ENCODE assay signal across 1 cellular context in genomic region chr15:49046113-49046883, GRCh38.
TF ChIP-seq lines count a peak whose summit lies in the region.

A gene with protein sequence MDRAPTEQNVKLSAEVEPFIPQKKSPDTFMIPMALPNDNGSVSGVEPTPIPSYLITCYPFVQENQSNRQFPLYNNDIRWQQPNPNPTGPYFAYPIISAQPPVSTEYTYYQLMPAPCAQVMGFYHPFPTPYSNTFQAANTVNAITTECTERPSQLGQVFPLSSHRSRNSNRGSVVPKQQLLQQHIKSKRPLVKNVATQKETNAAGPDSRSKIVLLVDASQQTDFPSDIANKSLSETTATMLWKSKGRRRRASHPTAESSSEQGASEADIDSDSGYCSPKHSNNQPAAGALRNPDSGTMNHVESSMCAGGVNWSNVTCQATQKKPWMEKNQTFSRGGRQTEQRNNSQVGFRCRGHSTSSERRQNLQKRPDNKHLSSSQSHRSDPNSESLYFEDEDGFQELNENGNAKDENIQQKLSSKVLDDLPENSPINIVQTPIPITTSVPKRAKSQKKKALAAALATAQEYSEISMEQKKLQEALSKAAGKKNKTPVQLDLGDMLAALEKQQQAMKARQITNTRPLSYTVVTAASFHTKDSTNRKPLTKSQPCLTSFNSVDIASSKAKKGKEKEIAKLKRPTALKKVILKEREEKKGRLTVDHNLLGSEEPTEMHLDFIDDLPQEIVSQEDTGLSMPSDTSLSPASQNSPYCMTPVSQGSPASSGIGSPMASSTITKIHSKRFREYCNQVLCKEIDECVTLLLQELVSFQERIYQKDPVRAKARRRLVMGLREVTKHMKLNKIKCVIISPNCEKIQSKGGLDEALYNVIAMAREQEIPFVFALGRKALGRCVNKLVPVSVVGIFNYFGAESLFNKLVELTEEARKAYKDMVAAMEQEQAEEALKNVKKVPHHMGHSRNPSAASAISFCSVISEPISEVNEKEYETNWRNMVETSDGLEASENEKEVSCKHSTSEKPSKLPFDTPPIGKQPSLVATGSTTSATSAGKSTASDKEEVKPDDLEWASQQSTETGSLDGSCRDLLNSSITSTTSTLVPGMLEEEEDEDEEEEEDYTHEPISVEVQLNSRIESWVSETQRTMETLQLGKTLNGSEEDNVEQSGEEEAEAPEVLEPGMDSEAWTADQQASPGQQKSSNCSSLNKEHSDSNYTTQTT (minus strand): TSS chr15:49046446. CDS start chr15:49046299, 147 bp downstream.

TF ChIP-seq in K562, 482 proteins besides CTCF, POLR2A, EP300 and RAD21 (continued from another document and continues in another):
- TF ChIP-seq THRB (CRISPR knock-in tag; conservative IDR thresholded peaks at IDR 0.05) (no peak), RUNX1 (IDR thresholded peaks at IDR 0.05; ENCODE audit: low read depth) (0 out of 2 replicates have a peak, but pooled peaks have one; percentile 36), ZSCAN29 (IDR thresholded peaks at IDR 0.05) (no peak), ZNF212 (CRISPR knock-in tag; IDR thresholded peaks at IDR 0.05) (no peak), ZC3H11A (IDR thresholded peaks at IDR 0.05; ENCODE audit: low read depth, low read length) (no peak), NR2C2 (CRISPR knock-in tag; IDR thresholded peaks at IDR 0.05) (no peak), NR2C2 (tag; IDR thresholded peaks at IDR 0.05) (peak; percentile 75), POU5F1 (IDR thresholded peaks at IDR 0.05; ENCODE audit: borderline replicate concordance, low read depth, low read length, partially characterized antibody) (peak; percentile 98), CSDE1 (IDR thresholded peaks at IDR 0.05) (no peak; a peak in 1 of 4 replicates), ZNF583 (CRISPR knock-in tag; IDR thresholded peaks at IDR 0.05) (no peak), ZKSCAN3 (CRISPR knock-in tag; IDR thresholded peaks at IDR 0.05) (no peak), ZNF121 (CRISPR knock-in tag; conservative IDR thresholded peaks at IDR 0.05) (no peak), SAFB (IDR thresholded peaks at IDR 0.05; ENCODE audit: borderline replicate concordance, low read depth, low read length) (no peak), ZBTB9 (CRISPR knock-in tag; IDR thresholded peaks at IDR 0.05) (peak; percentile 4; the same call in 1 of the 2 replicates), GTF2A2 (tag; IDR thresholded peaks at IDR 0.05) (no peak), REST (CRISPR knock-in tag; IDR thresholded peaks at IDR 0.05; ENCODE audit: low read depth) (no peak), ZNF707 (CRISPR knock-in tag; conservative IDR thresholded peaks at IDR 0.05) (no peak), SIN3A (IDR thresholded peaks at IDR 0.05; ENCODE audit: borderline replicate concordance in 2 of 2, control insufficient read depth in 1 of 2, low read depth in 2 of 2, low read length in 2 of 2) (peak; percentile 95 to 99), ZNF79 (CRISPR knock-in tag; IDR thresholded peaks at IDR 0.05; ENCODE audit: low read depth) (no peak), RREB1 (CRISPR knock-in tag; IDR thresholded peaks at IDR 0.05) (0 out of 2 replicates have a peak, but pooled peaks have one; percentile 34), TEAD4 (IDR thresholded peaks at IDR 0.05; ENCODE audit: low read length) (no peak), TEAD4 (CRISPR knock-in tag; IDR thresholded peaks at IDR 0.05; ENCODE audit: borderline replicate concordance) (no peak), ZSCAN32 (CRISPR knock-in tag; IDR thresholded peaks at IDR 0.05) (no peak), SIN3B (IDR thresholded peaks at IDR 0.05; ENCODE audit: low read depth) (0 out of 2 replicates have a peak, but pooled peaks have one; percentile 34), RAD51 (IDR thresholded peaks at IDR 0.05; ENCODE audit: borderline replicate concordance, low read depth) (no peak), NRF1 (conservative IDR thresholded peaks at IDR 0.05 in 1 of 2, IDR thresholded peaks at IDR 0.05 in 1 of 2) (peak; percentile 35 to 60; a peak in 3 of 4 replicates), PHB (CRISPR knock-in tag; IDR thresholded peaks at IDR 0.05) (no peak), E4F1 (CRISPR knock-in tag; IDR thresholded peaks at IDR 0.05; ENCODE audit: borderline replicate concordance) (no peak), GATA2 (CRISPR knock-in tag; IDR thresholded peaks at IDR 0.05) (no peak), ATF3 (IDR thresholded peaks at IDR 0.05) (peak; percentile 27; the same call in 1 of the 2 replicates), ATF3 (CRISPR knock-in tag; conservative IDR thresholded peaks at IDR 0.05) (no peak), HMGN3 (IDR thresholded peaks at IDR 0.05; ENCODE audit: borderline replicate concordance, extremely low read depth, insufficient read length, low read depth, low read length) (peak; percentile 31), POLR2AphosphoS2 (IDR thresholded peaks at IDR 0.05; ENCODE audit: low read length) (no peak), SRSF9 (IDR thresholded peaks at IDR 0.05; ENCODE audit: borderline replicate concordance, low read depth, low read length) (no peak), HNRNPLL (IDR thresholded peaks at IDR 0.05; ENCODE audit: low read depth, low read length, poor library complexity, severe bottlenecking) (peak; percentile 91), STAT5A (IDR thresholded peaks at IDR 0.05; ENCODE audit: borderline replicate concordance, low read length) (no peak; the same call in 1 of the 2 replicates)
- TF ChIP-seq, protein P1, sequence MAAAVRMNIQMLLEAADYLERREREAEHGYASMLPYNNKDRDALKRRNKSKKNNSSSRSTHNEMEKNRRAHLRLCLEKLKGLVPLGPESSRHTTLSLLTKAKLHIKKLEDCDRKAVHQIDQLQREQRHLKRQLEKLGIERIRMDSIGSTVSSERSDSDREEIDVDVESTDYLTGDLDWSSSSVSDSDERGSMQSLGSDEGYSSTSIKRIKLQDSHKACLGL (CRISPR knock-in tag; IDR thresholded peaks at IDR 0.05; ENCODE audit: borderline replicate concordance, poor library complexity, severe bottlenecking): no peak
- TF ChIP-seq, protein P2, sequence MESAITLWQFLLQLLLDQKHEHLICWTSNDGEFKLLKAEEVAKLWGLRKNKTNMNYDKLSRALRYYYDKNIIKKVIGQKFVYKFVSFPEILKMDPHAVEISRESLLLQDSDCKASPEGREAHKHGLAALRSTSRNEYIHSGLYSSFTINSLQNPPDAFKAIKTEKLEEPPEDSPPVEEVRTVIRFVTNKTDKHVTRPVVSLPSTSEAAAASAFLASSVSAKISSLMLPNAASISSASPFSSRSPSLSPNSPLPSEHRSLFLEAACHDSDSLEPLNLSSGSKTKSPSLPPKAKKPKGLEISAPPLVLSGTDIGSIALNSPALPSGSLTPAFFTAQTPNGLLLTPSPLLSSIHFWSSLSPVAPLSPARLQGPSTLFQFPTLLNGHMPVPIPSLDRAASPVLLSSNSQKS (CRISPR knock-in tag; IDR thresholded peaks at IDR 0.05): no peak
